9 cellular contexts compared by ENCODE assay signal in the genomic region with DNA sequence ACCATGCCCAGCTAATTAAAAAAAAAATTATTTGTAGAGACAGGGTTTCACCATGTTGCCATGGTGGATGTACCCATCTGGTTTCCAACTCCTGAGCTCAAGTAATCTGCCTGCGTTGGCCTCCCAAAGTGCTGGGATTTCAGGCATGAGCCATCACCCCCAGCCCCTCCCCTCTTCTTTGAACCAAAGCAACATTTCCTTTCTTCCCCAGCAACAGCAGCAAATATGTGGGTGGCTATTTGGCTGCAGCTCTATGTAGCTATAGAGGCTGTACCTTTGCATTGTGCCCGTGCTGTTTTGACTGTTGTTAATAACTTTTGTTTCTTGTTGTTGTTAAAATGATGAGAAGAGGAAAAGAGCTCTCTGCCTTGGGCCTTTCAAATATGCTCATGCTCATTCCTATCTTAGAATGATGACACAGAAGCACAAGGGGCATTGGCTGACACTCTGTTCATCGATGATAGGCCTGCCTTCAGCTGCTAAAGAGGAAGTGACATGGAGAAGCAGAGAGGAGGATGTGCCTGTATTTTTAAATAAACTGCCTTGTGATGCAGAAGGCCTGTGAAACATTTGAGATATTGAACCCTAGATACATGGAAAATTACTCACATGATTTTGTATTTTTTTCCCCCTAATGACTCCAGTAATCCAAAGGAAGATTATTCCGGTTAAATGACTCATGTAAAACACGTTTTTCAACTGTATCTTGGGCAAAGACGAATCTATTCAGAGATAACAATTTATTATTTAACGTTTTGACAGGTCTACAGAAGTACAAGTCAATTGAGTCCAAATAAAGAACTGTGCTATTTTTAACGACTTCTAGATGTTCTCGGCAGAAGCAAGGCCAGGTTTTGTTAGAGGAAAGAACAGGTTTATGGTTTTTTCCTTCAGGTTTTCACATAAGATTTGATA. TPM values are rescaled to one million over a fixed set of nuclear protein-coding genes. Genes with fewer than 3 reads are reported as not detected.
DNase-seq lines count a peak whose midpoint lies in the region; ATAC-seq and TF ChIP-seq lines count a peak whose summit lies in the region.
"Had no signal": no experiment of that assay in that cellular context is flagged by ENCODE, and none has a peak within 500 bp of the region (broad histone marks: within the 10 kb centered on the region; RNA-seq: fewer than 3 reads in every experiment).

No MANE protein-coding gene starts in this region.

- H3K9me3 ChIP-seq in muscle layer of duodenum (ENCODE audit: control insufficient read depth in 1 of 2, low read length in 2 of 2) = no peaks in the 10 kb centered on the region
- H3K9me3 ChIP-seq in MG63 = no peaks in the 10 kb centered on the region

- H3K9me3 Mint-ChIP-seq in Calu3 (ENCODE audit: low read depth, unreplicated experiment) = no peaks in the 10 kb centered on the region

- H3K27me3 Mint-ChIP-seq in Calu3 (ENCODE audit: unreplicated experiment) = no peaks in the 10 kb centered on the region

- H3K27me3 ChIP-seq in muscle layer of duodenum (ENCODE audit: low read depth, low read length) (no peaks in the 10 kb centered on the region), MG63 (no peaks in the 10 kb centered on the region)

- peaks cover 24% of the 10 kb centered on the region for H3K4me1 Mint-ChIP-seq in Calu3 (ENCODE audit: low read depth, unreplicated experiment)

- H3K27ac ChIP-seq in cingulate gyrus (ENCODE audit: low read depth, low read length) (peak overlapping the region; percentile 2), muscle layer of duodenum (ENCODE audit: low read length) (peak overlapping the region; percentile 56)

- H3K4me3 Mint-ChIP-seq in Calu3 (ENCODE audit: low read depth, unreplicated experiment) = no peak overlapping the region

- no peaks in the 10 kb centered on the region for H3K36me3 Mint-ChIP-seq in Calu3 (ENCODE audit: insufficient read depth, unreplicated experiment)

- no peak for DNase-seq in Calu3
- peak; percentile 65 for DNase-seq in NCI-H2227 (lab: John Stamatoyannopoulos, UW; ENCODE audit: unreplicated experiment)
- no peak for DNase-seq in MG63
- no peak for DNase-seq in DMS53 treated with DMSO at 0.1 percent for 48 hours (lab: John Stamatoyannopoulos, UW; ENCODE audit: unreplicated experiment)
- DNase-seq: NCI-H510A treated with DMSO at 0.1 percent for 48 hours had no signal

- peak overlapping the region; percentile 62 for H3K27ac Mint-ChIP-seq in Calu3 (ENCODE audit: unreplicated experiment)

- ATAC-seq in HG03442 (IDR thresholded peaks at IDR 0.05; ENCODE audit: unreplicated experiment) = no peak
- no peak for ATAC-seq in HG02642 (IDR thresholded peaks at IDR 0.05; ENCODE audit: poor library complexity, unreplicated experiment)

- TF ChIP-seq CTCF in Calu3 (IDR thresholded peaks at IDR 0.05; ENCODE audit: unreplicated experiment) = no peak

- intact Hi-C loops in Calu3 (cut with micrococcal nuclease; ENCODE audit: unreplicated experiment) = no loop called here

- CTCF ChIA-PET in Calu3 (lab: Charles Lee) = no interaction called here

- no peak overlapping the region for H3K4me3 ChIP-seq in muscle layer of duodenum (ENCODE audit: low read depth in 1 of 2, low read length in 2 of 2)
- H3K4me3 ChIP-seq in MG63 = no peak overlapping the region

- no peaks in the 10 kb centered on the region for H3K4me1 ChIP-seq in muscle layer of duodenum (ENCODE audit: control insufficient read depth in 1 of 2, insufficient read depth in 2 of 2, low read length in 2 of 2)

- no TSS peak for BruUV-seq in Calu3 (replicated peaks; lab: Mats Ljungman, UMichigan)

- H3K36me3 ChIP-seq in muscle layer of duodenum (ENCODE audit: control insufficient read depth in 1 of 2, insufficient read depth in 2 of 2, low read length in 2 of 2) = no peaks in the 10 kb centered on the region
- no peaks in the 10 kb centered on the region for H3K36me3 ChIP-seq in MG63

RNA-seq across cellular contexts. Expression of a gene that starts 20.5 kb away (rescaled TPM):
- 33.7 and 44.5 TPM in 2 replicates for total RNA-seq in Calu3 (2022)
- total RNA-seq in MG63 (2014; rRNA removed; shearing (Covaris generic); ENCODE audit: low replicate concordance) = 12.8 and 15.4 TPM in 2 replicates

RNA-seq across cellular contexts. Expression of a gene that starts 52.5 kb away (rescaled TPM):
- not detected in 2 replicates for total RNA-seq in Calu3 (2022)
- total RNA-seq in MG63 (2014; rRNA removed; shearing (Covaris generic); ENCODE audit: low replicate concordance) = not detected in 2 replicates
